8 cellular contexts compared by ENCODE assay signal in the genomic region with DNA sequence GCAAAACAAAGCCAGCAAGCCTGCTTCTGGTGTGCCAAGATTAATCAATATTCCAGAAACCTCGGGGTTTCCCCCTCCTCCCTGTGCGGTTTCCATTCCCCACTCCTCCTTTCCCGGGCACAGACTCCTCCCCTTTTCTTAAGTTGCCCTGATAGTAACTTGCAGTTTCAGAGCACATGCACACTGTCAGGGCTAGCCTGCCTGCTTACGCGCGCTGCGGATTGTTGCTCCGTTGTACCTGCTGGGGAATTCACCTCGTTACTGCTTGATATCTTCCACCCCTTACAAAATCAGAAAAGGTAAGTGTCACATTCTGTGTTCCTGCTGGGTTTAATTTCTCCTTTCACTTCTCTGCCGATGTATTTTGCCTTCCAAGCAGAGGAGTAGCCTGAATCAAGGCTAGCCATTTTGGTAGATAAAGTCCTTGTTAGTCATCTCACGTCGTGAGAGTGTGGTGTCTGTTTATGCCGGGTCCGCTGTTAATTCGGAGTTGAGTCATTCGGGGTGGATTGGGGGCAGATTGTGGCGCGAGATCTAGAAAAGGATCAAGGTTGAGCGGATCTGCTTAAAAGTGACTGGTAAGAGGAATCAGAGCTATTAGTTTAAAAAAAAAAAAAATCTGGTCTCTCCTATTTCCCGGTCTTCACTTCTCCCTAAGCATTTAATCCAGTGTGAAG. TPM values are rescaled to one million over a fixed set of nuclear protein-coding genes. Genes with fewer than 3 reads are reported as not detected.
DNase-seq lines count a peak whose midpoint lies in the region; ATAC-seq and TF ChIP-seq lines count a peak whose summit lies in the region.

A gene (plus strand): TSS at position 170 of the 677 bp plus-strand sequence. CDS start 1,818 bp downstream, outside the sequence.

- no peaks in the 10 kb centered on the region for H3K79me2 ChIP-seq in SU-DHL-6 (ENCODE audit: insufficient read depth, low read length)

- TF ChIP-seq CTCF in SU-DHL-6 (IDR thresholded peaks at IDR 0.05; ENCODE audit: insufficient read depth, low read length, poor library complexity, severe bottlenecking) (no peak), lower leg skin (IDR thresholded peaks at IDR 0.05) (no peak)

- H3K36me3 ChIP-seq in SU-DHL-6 (ENCODE audit: low read length): no peaks in the 10 kb centered on the region

- peak within 1 kb of the TSS; percentile 44 for H3K9ac ChIP-seq in SU-DHL-6 (ENCODE audit: low read length)

- peak within 1 kb of the TSS; percentile 85 for H3K4me2 ChIP-seq in SU-DHL-6 (ENCODE audit: low read depth, low read length, poor library complexity, severe bottlenecking)

- no peaks in the 10 kb centered on the region for H4K20me1 ChIP-seq in SU-DHL-6 (ENCODE audit: low read depth, low read length)

- peak; percentile 87 for ATAC-seq in GM21367 (IDR thresholded peaks at IDR 0.05; ENCODE audit: unreplicated experiment)
- ATAC-seq in HG03575 (IDR thresholded peaks at IDR 0.05; ENCODE audit: extremely low read depth, insufficient number of reproducible peaks, low FRiP score, unreplicated experiment): peak; percentile 84

- peak in 1 of 2 donors; percentile 46 for TF ChIP-seq POLR2A in lower leg skin (IDR thresholded peaks at IDR 0.05)

- 0 to 1% methylated on average over 20 of the region's 20 CpGs for WGBS in lower leg skin, 2 donors

- no peaks in the 10 kb centered on the region for H3K9me2 ChIP-seq in SU-DHL-6 (replicated peaks; ENCODE audit: insufficient read depth, low read length)

- no peaks in the 10 kb centered on the region for H3K9me3 ChIP-seq in SU-DHL-6 (ENCODE audit: insufficient read depth, low read length)

- H3K27ac ChIP-seq in SU-DHL-6 (ENCODE audit: low read depth, low read length): no peak within 1 kb of the TSS

- intact Hi-C loops in lower leg skin (cut with DNase I; ENCODE audit: low total_unique reads): no loop called here

- H2AFZ ChIP-seq in SU-DHL-6 (ENCODE audit: low read depth, low read length, severe bottlenecking): peak within 1 kb of the TSS; percentile 96

- H3K4me3 ChIP-seq in SU-DHL-6 (ENCODE audit: insufficient read depth, low read length, poor library complexity, severe bottlenecking) (peak within 1 kb of the TSS; percentile 50), lower leg skin (ENCODE audit: low read depth, poor library complexity, severe bottlenecking) (peak within 1 kb of the TSS; percentile 31)

- peak; percentile 86 for DNase-seq in ELF-1 (ENCODE audit: low read depth, low spot score)
- DNase-seq in dermis blood vessel endothelial cell: peak; percentile 48
- peak; percentile 48 to 90 for DNase-seq in lower leg skin (ENCODE audit: low spot score in 2 of 2)
- peak; percentile 16 for DNase-seq in stimulated activated CD4-positive, alpha-beta T cell treated with anti-CD3 and anti-CD28 coated beads, Interleukin-4, amount 100 ng/mL, for 1 hour
- DNase-seq in COLO668 (lab: John Stamatoyannopoulos, UW; ENCODE audit: unreplicated experiment): no peak

- H3F3A ChIP-seq in SU-DHL-6 (ENCODE audit: insufficient read depth): no peaks in the 10 kb centered on the region

- H3K27me3 ChIP-seq in SU-DHL-6 (ENCODE audit: low read length): peaks cover 4% of the 10 kb centered on the region; the same call in 1 of the 2 replicates

RNA-seq across cellular contexts. Expression of the gene that starts here (rescaled TPM):
- total RNA-seq in dermis blood vessel endothelial cell (under 0.01 TPM in 1 of 2 replicates, not detected in the other), lower leg skin (10 to 100 TPM; 10.1 to 17.7 (median 12.9) TPM)

Comparison
In these comparisons a context has a peak if more than half of its experiments do, and no peak if none do; other contexts are left out.
1. RNA of the gene that starts here (total RNA-seq): 10.1 to 17.7 TPM in lower leg skin; under 0.01 TPM in dermis blood vessel endothelial cell; every median in the first group is over 10 times any median in the second.
2. Peak in DNase-seq in dermis blood vessel endothelial cell; RNA of the gene not detected or under 1 TPM.